ENCODE assay signal across 1 cellular context in genomic region chr5:134020188-134020587, GRCh38.
TF ChIP-seq lines count a peak whose summit lies in the region.

No MANE protein-coding gene starts in this region.

TF ChIP-seq in WTC11, 78 proteins besides CTCF, POLR2A, EP300 and RAD21 (continued from another document):
- TF ChIP-seq ZNF138 (CRISPR knock-in tag; conservative IDR thresholded peaks at IDR 0.05) = no peak
